ENCODE assay signal across 15 cellular contexts in the genomic region with DNA sequence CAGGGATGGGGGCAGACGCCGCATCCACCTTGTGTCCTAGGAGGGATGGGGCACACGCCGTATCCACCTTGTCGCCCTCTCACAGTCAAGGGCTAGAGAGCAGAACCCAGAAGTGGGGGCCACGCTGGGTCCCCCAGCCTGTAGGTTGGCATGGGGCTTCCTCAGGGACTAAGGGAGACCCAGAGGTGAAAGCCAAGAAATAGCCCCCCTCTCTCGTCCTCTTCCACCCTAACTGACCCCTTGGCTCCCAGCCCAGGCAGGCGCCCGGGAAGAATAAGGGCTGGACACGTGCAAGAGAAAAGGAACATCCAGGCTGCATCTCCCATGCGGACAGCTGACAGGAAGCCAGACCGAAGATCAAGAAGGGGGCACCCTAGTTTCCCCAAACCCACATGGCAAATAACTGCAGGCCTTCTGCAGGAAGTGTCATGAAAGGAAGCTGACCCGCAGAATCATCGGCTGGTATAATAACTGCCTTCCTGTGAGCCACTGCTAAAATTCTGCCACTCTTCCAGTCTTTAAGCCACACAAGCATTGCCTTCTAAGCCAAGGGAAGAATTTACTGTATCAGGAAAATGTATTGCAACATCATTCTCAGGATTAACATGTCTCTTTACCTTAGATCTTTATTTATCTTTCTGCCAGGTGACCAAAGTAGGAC. TPM values are rescaled to one million over a fixed set of nuclear protein-coding genes. Genes with fewer than 3 reads are reported as not detected.
DNase-seq lines count a peak whose midpoint lies in the region; ATAC-seq, FAIRE-seq and TF ChIP-seq lines count a peak whose summit lies in the region.
"Had no signal": no experiment of that assay in that cellular context is flagged by ENCODE, and none has a peak within 500 bp of the region (broad histone marks: within the 10 kb centered on the region; RNA-seq: fewer than 3 reads in every experiment).

No MANE protein-coding gene starts in this region.

- H3K4me1 ChIP-seq in BLaER1 = peaks cover 81% of the 10 kb centered on the region
- H3K4me1 ChIP-seq in MM.1S (ENCODE audit: low read length) = peaks cover 4% of the 10 kb centered on the region; the same call in 1 of the 2 replicates

- peak; percentile 86 for DNase-seq in Jurkat, Clone E6-1 (ENCODE audit: low read depth, low spot score)
- DNase-seq in activated CD4-positive, alpha-beta memory T cell treated with anti-CD3 and anti-CD28 coated beads, Interleukin-2, amount 10 ng/mL, durations not matched to agents 7 days and 5 days = peak; percentile 43
- DNase-seq in medulla oblongata (ENCODE audit: extremely low spot score) = peak; percentile 40
- no peak for DNase-seq in MM.1S
- no peak for DNase-seq in endothelial cell (ENCODE audit: low spot score)
- no peak for DNase-seq in D721Med (ENCODE audit: insufficient read length, low spot score)
- DNase-seq: amniotic stem cell; COR-L47; effector CD4-positive, alpha-beta T cell; NCI-H2029 treated with DMSO at 0.1 percent for 48 hours; spleen had no signal

- peak overlapping the region; percentile 67 for H3K4me2 ChIP-seq in BLaER1
- H3K4me2 ChIP-seq in MM.1S (ENCODE audit: low read depth, low read length) = no peak overlapping the region

- H3K9me3 ChIP-seq in BLaER1 = peaks cover 17% of the 10 kb centered on the region
- no peaks in the 10 kb centered on the region for H3K9me3 ChIP-seq in MM.1S (replicated peaks; ENCODE audit: insufficient read depth, low read length)
- H3K9me3 ChIP-seq: spleen had no signal

- no peak overlapping the region for H3K4me3 ChIP-seq in BLaER1
- H3K4me3 ChIP-seq in Jurkat, Clone E6-1 (ENCODE audit: low read length) = peak overlapping the region; percentile 27
- H3K4me3 ChIP-seq in MM.1S (ENCODE audit: low read length) = no peak overlapping the region
- H3K4me3 ChIP-seq: spleen had no signal

- H3K27ac ChIP-seq in BLaER1 (peak overlapping the region; percentile 84), MM.1S (ENCODE audit: low read length) (no peak overlapping the region)

- H3K9me3 Mint-ChIP-seq in activated CD4-positive, alpha-beta memory T cell treated with anti-CD3 and anti-CD28 coated beads, Interleukin-2, amount 10 ng/mL, durations not matched to agents 7 days and 5 days = peaks cover 3% of the 10 kb centered on the region
- no peaks in the 10 kb centered on the region for H3K9me3 Mint-ChIP-seq in endothelial cell (ENCODE audit: unreplicated experiment)

- H3K36me3 Mint-ChIP-seq in activated CD4-positive, alpha-beta memory T cell treated with anti-CD3 and anti-CD28 coated beads, Interleukin-2, amount 10 ng/mL, durations not matched to agents 7 days and 5 days (ENCODE audit: low read depth) = peaks cover 3% of the 10 kb centered on the region
- H3K36me3 Mint-ChIP-seq in endothelial cell (ENCODE audit: low read depth, unreplicated experiment) = no peaks in the 10 kb centered on the region

- H4K20me1 ChIP-seq in BLaER1 (no peaks in the 10 kb centered on the region), MM.1S (ENCODE audit: insufficient read depth, low read length) (no peaks in the 10 kb centered on the region)

- peaks cover 40% of the 10 kb centered on the region for H3K4me1 Mint-ChIP-seq in activated CD4-positive, alpha-beta memory T cell treated with anti-CD3 and anti-CD28 coated beads, Interleukin-2, amount 10 ng/mL, durations not matched to agents 7 days and 5 days
- peaks cover 15% of the 10 kb centered on the region for H3K4me1 Mint-ChIP-seq in endothelial cell (ENCODE audit: unreplicated experiment)

- FAIRE-seq in D721Med (lab: Jason Lieb, UNC) = no peak
- FAIRE-seq: RCC 7860 had no signal

- POLR2A ChIA-PET in activated CD4-positive, alpha-beta memory T cell treated with anti-CD3 and anti-CD28 coated beads, Interleukin-2, amount 10 ng/mL, durations not matched to agents 7 days and 5 days (lab: Charles Lee) = interaction anchor here (1.1 to 1.8 kb wide), 4 partner anchors 46 to 61 kb away, joined by 3 to 4 read pairs (median 4); no protein-coding TSS in a partner anchor

- H3K79me2 ChIP-seq in MM.1S (ENCODE audit: low read length) = no peaks in the 10 kb centered on the region

- H3K27me3 ChIP-seq in BLaER1 (no peaks in the 10 kb centered on the region), MM.1S (replicated peaks; ENCODE audit: insufficient read depth, low read length) (no peaks in the 10 kb centered on the region)
- H3K27me3 ChIP-seq: spleen had no signal

- no peaks in the 10 kb centered on the region for H3F3A ChIP-seq in MM.1S (ENCODE audit: insufficient read depth, low read length)

- TF ChIP-seq CTCF in MM.1S (IDR thresholded peaks at IDR 0.05; ENCODE audit: low read length) (no peak), endothelial cell (IDR thresholded peaks at IDR 0.05; ENCODE audit: unreplicated experiment) (no peak), D721Med (IDR thresholded peaks at IDR 0.05; ENCODE audit: insufficient read depth, missing control alignments) (no peak)

- H3K36me3 ChIP-seq in BLaER1 (no peaks in the 10 kb centered on the region), MM.1S (replicated peaks; ENCODE audit: insufficient read depth, low read length) (no peaks in the 10 kb centered on the region)
- H3K36me3 ChIP-seq: spleen had no signal

- CTCF ChIA-PET in activated CD4-positive, alpha-beta memory T cell treated with anti-CD3 and anti-CD28 coated beads, Interleukin-2, amount 10 ng/mL, durations not matched to agents 7 days and 5 days (lab: Charles Lee) = interaction anchor here (1.0 kb wide), 1 partner anchor 27 kb away, joined by 4 read pairs; no protein-coding TSS in a partner anchor

- H3K9ac ChIP-seq in BLaER1 (peak overlapping the region; percentile 45), MM.1S (ENCODE audit: low read length) (no peak overlapping the region)

- no peak overlapping the region for H2AFZ ChIP-seq in MM.1S (ENCODE audit: low read length)

- H3K4me3 Mint-ChIP-seq in activated CD4-positive, alpha-beta memory T cell treated with anti-CD3 and anti-CD28 coated beads, Interleukin-2, amount 10 ng/mL, durations not matched to agents 7 days and 5 days = no peak overlapping the region
- no peak overlapping the region for H3K4me3 Mint-ChIP-seq in endothelial cell (ENCODE audit: unreplicated experiment)

- no peaks in the 10 kb centered on the region for H3K9me2 ChIP-seq in MM.1S (replicated peaks; ENCODE audit: insufficient read depth, low read length)

- H3K27me3 Mint-ChIP-seq in activated CD4-positive, alpha-beta memory T cell treated with anti-CD3 and anti-CD28 coated beads, Interleukin-2, amount 10 ng/mL, durations not matched to agents 7 days and 5 days = peaks cover 2% of the 10 kb centered on the region
- H3K27me3 Mint-ChIP-seq in endothelial cell (ENCODE audit: unreplicated experiment) = peaks cover 1% of the 10 kb centered on the region

- no peak for ATAC-seq in GM18502 (IDR thresholded peaks at IDR 0.05; ENCODE audit: poor library complexity, unreplicated experiment)
- ATAC-seq: activated CD4-positive, CD25-positive, alpha-beta regulatory T cell treated with anti-CD3 and anti-CD28 coated beads, Interleukin-2, amount 50 U/mL, for 24 hours had no signal

- peak overlapping the region; percentile 44 for H3K27ac Mint-ChIP-seq in activated CD4-positive, alpha-beta memory T cell treated with anti-CD3 and anti-CD28 coated beads, Interleukin-2, amount 10 ng/mL, durations not matched to agents 7 days and 5 days
- no peak overlapping the region for H3K27ac Mint-ChIP-seq in endothelial cell (ENCODE audit: unreplicated experiment)

RNA-seq across cellular contexts. Expression of gene TFRC, which starts 38.5 kb away (rescaled TPM):
- 95.7 TPM for polyA plus RNA-seq in Jurkat, Clone E6-1 (2012; ENCODE audit: insufficient read depth, insufficient read length)
- total RNA-seq in activated CD4-positive, alpha-beta memory T cell treated with anti-CD3 and anti-CD28 coated beads, Interleukin-2, amount 10 ng/mL, durations not matched to agents 7 days and 5 days = 100 to 1,000 TPM; 326 to 330 TPM
- 23.5 TPM for total RNA-seq in endothelial cell (ENCODE audit: unreplicated experiment)

Comparison
In these comparisons a context has a peak if more than half of its experiments do, and no peak if none do; other contexts are left out.
1. DNase-seq: peak in Jurkat, Clone E6-1 (single experiment), activated CD4-positive, alpha-beta memory T cell treated with anti-CD3 and anti-CD28 coated beads, Interleukin-2, amount 10 ng/mL, durations not matched to agents 7 days and 5 days (single experiment) and medulla oblongata (single experiment); none in MM.1S (single experiment), endothelial cell (single experiment) and D721Med (single experiment).
2. RNA of gene TFRC, which starts 38.5 kb away (total RNA-seq): 326 to 330 TPM in activated CD4-positive, alpha-beta memory T cell treated with anti-CD3 and anti-CD28 coated beads, Interleukin-2, amount 10 ng/mL, durations not matched to agents 7 days and 5 days; 23.5 TPM in endothelial cell (single experiment); every median in the first group is over 10 times any median in the second.